Comparison of ENCODE assay signal across 8 cellular contexts in genomic region chr17:80826955-80827645, GRCh38.
DNase-seq lines count a peak whose midpoint lies in the region; TF ChIP-seq lines count a peak whose summit lies in the region.

No MANE protein-coding gene starts in this region.

- no peaks in the 10 kb centered on the region for H3K9me3 ChIP-seq in vagina
- no peaks in the 10 kb centered on the region for H3K9me3 ChIP-seq in testis

- TF ChIP-seq POLR2A in lower leg skin (IDR thresholded peaks at IDR 0.05) (no peak), vagina (IDR thresholded peaks at IDR 0.05) (no peak), testis (IDR thresholded peaks at IDR 0.05) (no peak)

- TF ChIP-seq CTCF in cardiac fibroblast (IDR thresholded peaks at IDR 0.05; ENCODE audit: low read depth, low read length) = no peak
- TF ChIP-seq CTCF in lower leg skin (IDR thresholded peaks at IDR 0.05) = no peak
- TF ChIP-seq CTCF in vagina (IDR thresholded peaks at IDR 0.05) = no peak
- TF ChIP-seq CTCF in testis (IDR thresholded peaks at IDR 0.05) = no peak

- H3K4me3 ChIP-seq in cardiac fibroblast (replicated peaks in 1 of 2; ENCODE audit: low read depth in 2 of 2, low read length in 2 of 2) = no peak overlapping the region
- no peak overlapping the region for H3K4me3 ChIP-seq in lower leg skin (ENCODE audit: low read depth, poor library complexity, severe bottlenecking)
- H3K4me3 ChIP-seq in vagina = no peak overlapping the region
- no peak overlapping the region for H3K4me3 ChIP-seq in testis

- intact Hi-C loops in lower leg skin (cut with DNase I; ENCODE audit: low total_unique reads) (no loop called here), vagina (cut with DNase I) (no loop called here), testis (cut with DNase I; ENCODE audit: low total_unique reads) (no loop called here)

- H3K27me3 ChIP-seq in vagina (no peaks in the 10 kb centered on the region), testis (no peaks in the 10 kb centered on the region)

- DNase-seq in COLO829 (ENCODE audit: low spot score) (peak; percentile 40), NCI-H446 (lab: John Stamatoyannopoulos, UW) (peak; percentile 91 to 96), cardiac fibroblast (ENCODE audit: low read depth in 2 of 2) (peak; percentile 98), lower leg skin (ENCODE audit: low spot score in 2 of 2) (peak; percentile 80 to 95), vagina (ENCODE audit: extremely low spot score in 2 of 2) (no peak), testis (no peak), NCI-H2171 treated with DMSO at 0.1 percent for 48 hours (lab: John Stamatoyannopoulos, UW) (no peak), DMS53 (lab: John Stamatoyannopoulos, UW) (no peak)

- 42 to 48% methylated on average over 19 to 20 of the region's 20 CpGs for WGBS in lower leg skin, 2 donors
- 84 to 89% methylated on average over 19 to 20 of the region's 20 CpGs for WGBS in testis, 2 donors

- H3K4me1 ChIP-seq in vagina (peaks cover 15% of the 10 kb centered on the region), testis (no peaks in the 10 kb centered on the region)

- H3K27ac ChIP-seq in vagina (peak overlapping the region; percentile 61), testis (no peak overlapping the region)

- H3K36me3 ChIP-seq in vagina (peaks cover 0 to 4% of the 10 kb centered on the region in 2 donors), testis (ENCODE audit: low read depth, missing control alignments) (no peaks in the 10 kb centered on the region)

Comparison
In these comparisons a context has a peak if more than half of its experiments do, and no peak if none do; other contexts are left out.
1. DNase-seq: peak in COLO829 (single experiment), NCI-H446 (2 of 2), cardiac fibroblast (2 of 2) and lower leg skin (2 of 2); none in vagina (0 of 2), testis (single experiment), NCI-H2171 treated with DMSO at 0.1 percent for 48 hours (single experiment) and DMS53 (single experiment).